In genomic region chr1:234730542-234731370, GRCh38 we compare ENCODE assay signal across 7 cellular contexts.
DNase-seq lines count a peak whose midpoint lies in the region; ATAC-seq and FAIRE-seq lines count a peak whose summit lies in the region.

No MANE protein-coding gene starts in this region.

- intact Hi-C loops in activated naive CD4-positive, alpha-beta T cell treated with anti-CD3 and anti-CD28 coated beads for 36 hours (cut with micrococcal nuclease), result loop anchor here (1.0 to 10.0 kb wide), 15 partner anchors 7 to 459 kb away; no protein-coding TSS in a partner anchor

- H3K9me3 Mint-ChIP-seq in activated naive CD4-positive, alpha-beta T cell treated with anti-CD3 and anti-CD28 coated beads for 36 hours, result no peaks in the 10 kb centered on the region

- FAIRE-seq in RCC 7860 (lab: Jason Lieb, UNC), result no peak

- peaks cover 53% of the 10 kb centered on the region for H3K4me1 Mint-ChIP-seq in activated naive CD4-positive, alpha-beta T cell treated with anti-CD3 and anti-CD28 coated beads for 36 hours (ENCODE audit: low read depth)

- CTCF ChIA-PET in activated naive CD4-positive, alpha-beta T cell treated with anti-CD3 and anti-CD28 coated beads for 36 hours (lab: Charles Lee), result interaction anchor here (0.5 to 1.4 kb wide), 5 partner anchors 11 to 334 kb away, joined by 3 to 4 read pairs (median 3); no protein-coding TSS in a partner anchor

- H3K27ac Mint-ChIP-seq in activated naive CD4-positive, alpha-beta T cell treated with anti-CD3 and anti-CD28 coated beads for 36 hours, result peak overlapping the region; percentile 89

- peak overlapping the region; percentile 25 for H3K4me3 Mint-ChIP-seq in activated naive CD4-positive, alpha-beta T cell treated with anti-CD3 and anti-CD28 coated beads for 36 hours

- peak; percentile 61 for DNase-seq in activated naive CD4-positive, alpha-beta T cell treated with anti-CD3 and anti-CD28 coated beads for 36 hours
- peak; percentile 26 to 33 for DNase-seq in stimulated activated CD4-positive, alpha-beta T cell treated with anti-CD3 and anti-CD28 coated beads, Interleukin-2, amount 100 ng/mL, for 48 hours
- DNase-seq in COLO668 (lab: John Stamatoyannopoulos, UW; ENCODE audit: unreplicated experiment), result no peak
- no peak for DNase-seq in hippocampal formation (lab: John Stamatoyannopoulos, UW)
- DNase-seq in RCC 7860 (ENCODE audit: low spot score), result no peak

- H3K27me3 Mint-ChIP-seq in activated naive CD4-positive, alpha-beta T cell treated with anti-CD3 and anti-CD28 coated beads for 36 hours (ENCODE audit: low read depth), result no peaks in the 10 kb centered on the region

- ATAC-seq in GM19395 (IDR thresholded peaks at IDR 0.05; ENCODE audit: unreplicated experiment) (peak; percentile 37), HG03432 (IDR thresholded peaks at IDR 0.05; ENCODE audit: unreplicated experiment) (peak; percentile 44)

- no peaks in the 10 kb centered on the region for H3K36me3 Mint-ChIP-seq in activated naive CD4-positive, alpha-beta T cell treated with anti-CD3 and anti-CD28 coated beads for 36 hours (ENCODE audit: low read depth)

Comparison
In these comparisons a context has a peak if more than half of its experiments do, and no peak if none do; other contexts are left out.
1. DNase-seq: peak in activated naive CD4-positive, alpha-beta T cell treated with anti-CD3 and anti-CD28 coated beads for 36 hours (single experiment) and stimulated activated CD4-positive, alpha-beta T cell treated with anti-CD3 and anti-CD28 coated beads, Interleukin-2, amount 100 ng/mL, for 48 hours (2 of 2); none in COLO668 (single experiment), hippocampal formation (0 of 2) and RCC 7860 (single experiment).